8 cellular contexts compared by ENCODE assay signal in the genomic region with DNA sequence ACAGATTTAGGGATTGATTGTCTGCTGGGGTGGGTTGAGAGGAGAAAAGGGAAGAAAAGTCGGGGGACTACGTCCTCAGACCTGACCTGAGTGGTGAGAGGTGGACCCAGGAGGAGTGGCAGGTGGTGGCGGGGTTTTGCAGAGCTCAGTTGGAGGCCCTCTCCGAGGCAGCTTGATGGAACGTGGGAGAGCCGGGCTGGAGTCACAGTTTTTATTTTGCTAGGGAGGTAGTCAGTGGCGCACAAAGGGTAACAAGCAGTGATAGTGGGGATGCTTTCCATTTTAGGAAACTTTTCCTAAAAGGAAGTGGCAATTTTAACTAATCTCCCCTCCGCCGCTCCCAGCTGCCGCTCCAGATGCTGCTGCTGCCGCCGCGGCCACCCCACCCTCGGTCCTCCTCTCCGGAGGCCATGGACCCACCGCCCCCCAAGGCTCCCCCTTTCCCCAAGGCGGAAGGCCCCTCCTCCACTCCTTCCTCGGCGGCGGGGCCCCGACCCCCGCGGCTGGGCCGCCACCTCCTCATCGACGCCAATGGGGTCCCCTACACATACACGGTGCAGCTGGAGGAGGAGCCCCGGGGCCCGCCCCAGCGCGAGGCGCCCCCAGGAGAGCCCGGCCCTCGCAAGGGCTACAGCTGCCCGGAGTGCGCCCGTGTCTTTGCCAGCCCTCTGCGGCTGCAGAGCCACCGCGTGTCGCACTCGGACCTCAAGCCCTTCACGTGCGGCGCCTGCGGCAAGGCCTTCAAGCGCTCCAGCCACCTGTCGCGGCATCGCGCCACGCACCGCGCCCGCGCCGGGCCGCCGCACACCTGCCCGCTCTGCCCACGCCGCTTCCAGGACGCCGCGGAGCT. TPM values are rescaled to one million over a fixed set of nuclear protein-coding genes. Genes with fewer than 3 reads are reported as not detected.
DNase-seq lines count a peak whose midpoint lies in the region; ATAC-seq and TF ChIP-seq lines count a peak whose summit lies in the region.

No MANE protein-coding gene starts in this region.

- DNase-seq in Calu3 (peak; percentile 42), fibroblast of villous mesenchyme (ENCODE audit: low read depth) (peak; percentile 31), progenitor cell of endocrine pancreas (ENCODE audit: low spot score, unreplicated experiment) (no peak), SHP77 treated with DMSO at 0.1 percent for 48 hours (lab: John Stamatoyannopoulos, UW) (no peak), RKO (ENCODE audit: low spot score) (no peak)
- DNase-seq in activated CD8-positive, alpha-beta T cell treated with anti-CD3 and anti-CD28 coated beads for 36 hours = peak; percentile 59

- TF ChIP-seq CTCF in Calu3 (IDR thresholded peaks at IDR 0.05; ENCODE audit: unreplicated experiment) (no peak), fibroblast of villous mesenchyme (IDR thresholded peaks at IDR 0.05; ENCODE audit: insufficient read depth, low read depth, low read length) (no peak), progenitor cell of endocrine pancreas (IDR thresholded peaks at IDR 0.05; ENCODE audit: unreplicated experiment) (no peak)
- TF ChIP-seq CTCF in activated CD8-positive, alpha-beta T cell treated with anti-CD3 and anti-CD28 coated beads for 36 hours (IDR thresholded peaks at IDR 0.05) = no peak

- H3K4me1 Mint-ChIP-seq in Calu3 (ENCODE audit: low read depth, unreplicated experiment) (peaks cover 41% of the 10 kb centered on the region), progenitor cell of endocrine pancreas (ENCODE audit: low read depth) (peaks cover 29% of the 10 kb centered on the region)
- H3K4me1 Mint-ChIP-seq in activated CD8-positive, alpha-beta T cell treated with anti-CD3 and anti-CD28 coated beads for 36 hours (ENCODE audit: low read depth) = peaks cover 51% of the 10 kb centered on the region

- peak; percentile 2 for ATAC-seq in HG03175 (IDR thresholded peaks at IDR 0.05; ENCODE audit: unreplicated experiment)
- ATAC-seq in activated CD8-positive, alpha-beta T cell treated with anti-CD3 and anti-CD28 coated beads for 36 hours = peak; percentile 25
- ATAC-seq in HG03095 (IDR thresholded peaks at IDR 0.05; ENCODE audit: unreplicated experiment) = no peak

- H3K27ac Mint-ChIP-seq in Calu3 (ENCODE audit: unreplicated experiment) (peak overlapping the region; percentile 93), progenitor cell of endocrine pancreas (peak overlapping the region; percentile 93)
- peak overlapping the region; percentile 99 for H3K27ac Mint-ChIP-seq in activated CD8-positive, alpha-beta T cell treated with anti-CD3 and anti-CD28 coated beads for 36 hours

- H3K9me3 Mint-ChIP-seq in Calu3 (ENCODE audit: low read depth, unreplicated experiment) = no peaks in the 10 kb centered on the region
- peaks cover 4% of the 10 kb centered on the region for H3K9me3 Mint-ChIP-seq in activated CD8-positive, alpha-beta T cell treated with anti-CD3 and anti-CD28 coated beads for 36 hours
- no peaks in the 10 kb centered on the region for H3K9me3 Mint-ChIP-seq in progenitor cell of endocrine pancreas (ENCODE audit: low read depth)

- POLR2A ChIA-PET in activated CD8-positive, alpha-beta T cell treated with anti-CD3 and anti-CD28 coated beads for 36 hours (lab: Charles Lee) = interaction anchor here (1.0 to 3.2 kb wide), 11 partner anchors 9 to 62 kb away, joined by 3 to 12 read pairs (median 5); a partner anchor contains a TSS

- BruUV-seq in Calu3 (replicated peaks; lab: Mats Ljungman, UMichigan) = TSS peak; percentile 26

- peaks cover 79% of the 10 kb centered on the region for H3K36me3 Mint-ChIP-seq in Calu3 (ENCODE audit: insufficient read depth, unreplicated experiment)
- H3K36me3 Mint-ChIP-seq in activated CD8-positive, alpha-beta T cell treated with anti-CD3 and anti-CD28 coated beads for 36 hours (ENCODE audit: low read depth) = peaks cover 52% of the 10 kb centered on the region
- peaks cover 6% of the 10 kb centered on the region for H3K36me3 Mint-ChIP-seq in progenitor cell of endocrine pancreas (ENCODE audit: insufficient read depth)

- intact Hi-C loops in Calu3 (cut with micrococcal nuclease; ENCODE audit: unreplicated experiment) = no loop called here
- intact Hi-C loops in activated CD8-positive, alpha-beta T cell treated with anti-CD3 and anti-CD28 coated beads for 36 hours (cut with micrococcal nuclease) = no loop called here

- H3K4me3 ChIP-seq in fibroblast of villous mesenchyme (ENCODE audit: low read depth, low read length) = peak overlapping the region; percentile 72

- H3K4me3 Mint-ChIP-seq in Calu3 (ENCODE audit: low read depth, unreplicated experiment) = peak overlapping the region; percentile 92
- H3K4me3 Mint-ChIP-seq in activated CD8-positive, alpha-beta T cell treated with anti-CD3 and anti-CD28 coated beads for 36 hours = peak overlapping the region; percentile 82
- peak overlapping the region; percentile 88 for H3K4me3 Mint-ChIP-seq in progenitor cell of endocrine pancreas (ENCODE audit: low read depth)

- CTCF ChIA-PET in Calu3 (lab: Charles Lee) = interaction anchor here (0.6 to 1.3 kb wide), 2 partner anchors 12 to 667 kb away, joined by 3 to 8 read pairs; a partner anchor contains a TSS
- CTCF ChIA-PET in activated CD8-positive, alpha-beta T cell treated with anti-CD3 and anti-CD28 coated beads for 36 hours (lab: Charles Lee) = interaction anchor here (1.0 to 1.9 kb wide), 5 partner anchors 10 to 36 kb away, joined by 3 to 15 read pairs (median 7); a partner anchor contains a TSS

- H3K27me3 Mint-ChIP-seq in Calu3 (ENCODE audit: unreplicated experiment) = no peaks in the 10 kb centered on the region
- no peaks in the 10 kb centered on the region for H3K27me3 Mint-ChIP-seq in activated CD8-positive, alpha-beta T cell treated with anti-CD3 and anti-CD28 coated beads for 36 hours
- H3K27me3 Mint-ChIP-seq in progenitor cell of endocrine pancreas = no peaks in the 10 kb centered on the region

RNA-seq across cellular contexts. Expression of a gene that starts 1.1 kb away (rescaled TPM):
- 33.0 and 33.1 TPM in 2 replicates for total RNA-seq in Calu3 (2022)
- total RNA-seq in activated CD8-positive, alpha-beta T cell treated with anti-CD3 and anti-CD28 coated beads for 36 hours = 10 to 100 TPM; 30.4 to 34.5 TPM
- 11.0 and 13.0 TPM in 2 replicates for total RNA-seq in fibroblast of villous mesenchyme
- total RNA-seq in progenitor cell of endocrine pancreas = 38.8 and 40.1 TPM in 2 replicates

RNA-seq across cellular contexts. Expression of a gene that starts 1.6 kb away (rescaled TPM):
- total RNA-seq in Calu3 (2022) (35.6 TPM in 2 replicates), fibroblast of villous mesenchyme (5.5 and 5.6 TPM in 2 replicates), progenitor cell of endocrine pancreas (45.9 and 46.2 TPM in 2 replicates)
- total RNA-seq in activated CD8-positive, alpha-beta T cell treated with anti-CD3 and anti-CD28 coated beads for 36 hours = 10 to 100 TPM; 24.8 to 26.2 TPM

RNA-seq across cellular contexts. Expression of a gene that starts 5.6 kb away (rescaled TPM):
- total RNA-seq in Calu3 (2022) (12.7 and 18.3 TPM in 2 replicates), fibroblast of villous mesenchyme (7.8 and 9.0 TPM in 2 replicates), progenitor cell of endocrine pancreas (23.0 and 23.9 TPM in 2 replicates)
- total RNA-seq in activated CD8-positive, alpha-beta T cell treated with anti-CD3 and anti-CD28 coated beads for 36 hours = 10 to 100 TPM in 1 of 2 experiments, 1 to 10 TPM in 1; 8.8 to 11.2 TPM

RNA-seq across cellular contexts. Expression of a gene that starts 12.5 kb away (rescaled TPM):
- total RNA-seq in Calu3 (2022) (286 and 309 TPM in 2 replicates), fibroblast of villous mesenchyme (99.9 and 111 TPM in 2 replicates), progenitor cell of endocrine pancreas (275 and 281 TPM in 2 replicates)
- total RNA-seq in activated CD8-positive, alpha-beta T cell treated with anti-CD3 and anti-CD28 coated beads for 36 hours = 100 to 1,000 TPM; 304 to 306 TPM

RNA-seq across cellular contexts. Expression of a gene that starts 18.0 kb away (rescaled TPM):
- 6.0 and 7.1 TPM in 2 replicates for total RNA-seq in Calu3 (2022)
- 1 to 10 TPM; 3.6 to 3.7 TPM for total RNA-seq in activated CD8-positive, alpha-beta T cell treated with anti-CD3 and anti-CD28 coated beads for 36 hours
- total RNA-seq in fibroblast of villous mesenchyme = 5.6 and 7.4 TPM in 2 replicates
- 14.6 and 15.3 TPM in 2 replicates for total RNA-seq in progenitor cell of endocrine pancreas

Comparison
In these comparisons a context has a peak if more than half of its experiments do, and no peak if none do; other contexts are left out.
1. DNase-seq: peak in Calu3 (single experiment), activated CD8-positive, alpha-beta T cell treated with anti-CD3 and anti-CD28 coated beads for 36 hours (single experiment) and fibroblast of villous mesenchyme (single experiment); none in progenitor cell of endocrine pancreas (single experiment), SHP77 treated with DMSO at 0.1 percent for 48 hours (single experiment) and RKO (single experiment).
2. Peak in every context shown above with its lines, with median percentiles within 50 percentile points of each other: H3K27ac Mint-ChIP-seq and H3K4me3 Mint-ChIP-seq.